In genomic region chr21:42221581-42222345, GRCh38 we compare ENCODE assay signal across 12 cellular contexts. TPM values are rescaled to one million over a fixed set of nuclear protein-coding genes. Genes with fewer than 3 reads are reported as not detected.
DNase-seq lines count a peak whose midpoint lies in the region; ATAC-seq and TF ChIP-seq lines count a peak whose summit lies in the region.
"Had no signal": no experiment of that assay in that cellular context is flagged by ENCODE, and none has a peak within 500 bp of the region (broad histone marks: within the 10 kb centered on the region; RNA-seq: fewer than 3 reads in every experiment).

No MANE protein-coding gene starts in this region.

- no peaks in the 10 kb centered on the region for H3K36me3 ChIP-seq in CD8-positive, alpha-beta T cell (ENCODE audit: insufficient read depth, low read length)
- peaks cover 4% of the 10 kb centered on the region; the same call in 1 of the 2 replicates for H3K36me3 ChIP-seq in RWPE2 (ENCODE audit: low read depth)

- H3K9me3 Mint-ChIP-seq in CD8-positive, alpha-beta T cell: no peaks in the 10 kb centered on the region
- no peaks in the 10 kb centered on the region for H3K9me3 Mint-ChIP-seq in endothelial cell (ENCODE audit: unreplicated experiment)
- H3K9me3 Mint-ChIP-seq: activated T-cell treated with anti-CD3 and anti-CD28 coated beads, Interleukin-2, amount 50 U/mL, for 24 hours; mesothelial cell of epicardium had no signal

- no peak for TF ChIP-seq CTCF in CD8-positive, alpha-beta T cell (IDR thresholded peaks at IDR 0.05)
- TF ChIP-seq CTCF in RWPE2 (IDR thresholded peaks at IDR 0.05; ENCODE audit: poor library complexity, severe bottlenecking) (no peak), endothelial cell (IDR thresholded peaks at IDR 0.05; ENCODE audit: unreplicated experiment) (no peak)

- H3K4me1 ChIP-seq in CD8-positive, alpha-beta T cell (ENCODE audit: insufficient read depth, low read length): peaks cover 11% of the 10 kb centered on the region
- H3K4me1 ChIP-seq in RWPE2 (ENCODE audit: insufficient read depth, poor library complexity, severe bottlenecking): peaks cover 5% of the 10 kb centered on the region

- peaks cover 44% of the 10 kb centered on the region for H3K36me3 Mint-ChIP-seq in CD8-positive, alpha-beta T cell
- peaks cover 25% of the 10 kb centered on the region for H3K36me3 Mint-ChIP-seq in endothelial cell (ENCODE audit: low read depth, unreplicated experiment)
- H3K36me3 Mint-ChIP-seq: mesothelial cell of epicardium had no signal

- POLR2A ChIA-PET in CD8-positive, alpha-beta T cell (lab: Charles Lee): interaction anchor here (0.7 to 2.8 kb wide), 2 partner anchors 8 to 34 kb away, joined by 3 to 13 read pairs; no protein-coding TSS in a partner anchor

- DNase-seq in CD8-positive, alpha-beta T cell: no peak
- DNase-seq in RWPE2 (ENCODE audit: low spot score) (peak; percentile 32), endothelial cell (ENCODE audit: low spot score) (peak; percentile 17), pons (ENCODE audit: low spot score) (peak; percentile 49), NCI-H2081 treated with DMSO at 0.1 percent for 48 hours (lab: John Stamatoyannopoulos, UW) (no peak)
- DNase-seq in stimulated activated naive CD4-positive, alpha-beta T cell (lab: John Stamatoyannopoulos, UW): no peak
- DNase-seq: activated T-cell treated with anti-CD3 and anti-CD28 coated beads, Interleukin-2, amount 50 U/mL, for 24 hours; DMS79 had no signal

- no peaks in the 10 kb centered on the region for H3K9me3 ChIP-seq in CD8-positive, alpha-beta T cell (ENCODE audit: low read length)
- no peaks in the 10 kb centered on the region for H3K9me3 ChIP-seq in RWPE2 (ENCODE audit: severe bottlenecking)

- peaks cover 47% of the 10 kb centered on the region for H3K4me1 Mint-ChIP-seq in CD8-positive, alpha-beta T cell (ENCODE audit: low read depth)
- peaks cover 29% of the 10 kb centered on the region for H3K4me1 Mint-ChIP-seq in endothelial cell (ENCODE audit: unreplicated experiment)

- no peak overlapping the region for H3K27ac ChIP-seq in CD8-positive, alpha-beta T cell (ENCODE audit: low read depth, low read length)
- no peak overlapping the region for H3K27ac ChIP-seq in RWPE2 (ENCODE audit: poor library complexity, severe bottlenecking)

- no peak overlapping the region for H3K4me3 ChIP-seq in CD8-positive, alpha-beta T cell (ENCODE audit: low read depth, low read length)
- no peak overlapping the region for H3K4me3 ChIP-seq in RWPE2 (ENCODE audit: severe bottlenecking)

- intact Hi-C loops in CD8-positive, alpha-beta T cell (cut with DNase I, micrococcal nuclease): loop anchor here (5.0 kb wide), 2 partner anchors 59 to 241 kb away; no protein-coding TSS in a partner anchor

- no peak for ATAC-seq in CD8-positive, alpha-beta T cell
- no peak for ATAC-seq in RWPE2 (ENCODE audit: low read depth)
- no peak for ATAC-seq in HG02588 (IDR thresholded peaks at IDR 0.05; ENCODE audit: unreplicated experiment)
- ATAC-seq in GM21447 (IDR thresholded peaks at IDR 0.05; ENCODE audit: unreplicated experiment): no peak
- ATAC-seq: HCT116 had no signal

- no peaks in the 10 kb centered on the region for H3K27me3 Mint-ChIP-seq in CD8-positive, alpha-beta T cell (ENCODE audit: low read depth)
- peaks cover 5% of the 10 kb centered on the region for H3K27me3 Mint-ChIP-seq in endothelial cell (ENCODE audit: unreplicated experiment)
- H3K27me3 Mint-ChIP-seq: activated T-cell treated with anti-CD3 and anti-CD28 coated beads, Interleukin-2, amount 50 U/mL, for 24 hours had no signal

- H3K27ac Mint-ChIP-seq in CD8-positive, alpha-beta T cell: peak overlapping the region; percentile 60
- H3K27ac Mint-ChIP-seq in endothelial cell (ENCODE audit: unreplicated experiment): peak overlapping the region; percentile 92
- H3K27ac Mint-ChIP-seq: activated T-cell treated with anti-CD3 and anti-CD28 coated beads, Interleukin-2, amount 50 U/mL, for 24 hours; mesothelial cell of epicardium had no signal

- peak overlapping the region; percentile 64 for H3K4me3 Mint-ChIP-seq in CD8-positive, alpha-beta T cell
- peak overlapping the region; percentile 40 for H3K4me3 Mint-ChIP-seq in endothelial cell (ENCODE audit: unreplicated experiment)
- H3K4me3 Mint-ChIP-seq: activated T-cell treated with anti-CD3 and anti-CD28 coated beads, Interleukin-2, amount 50 U/mL, for 24 hours; mesothelial cell of epicardium had no signal

- CTCF ChIA-PET in CD8-positive, alpha-beta T cell (lab: Charles Lee): interaction anchor here (0.8 to 3.8 kb wide), 5 partner anchors 8 to 88 kb away, joined by 3 to 14 read pairs (median 3); no protein-coding TSS in a partner anchor

- H3K27me3 ChIP-seq in CD8-positive, alpha-beta T cell (ENCODE audit: insufficient read depth, low read length): no peaks in the 10 kb centered on the region
- no peaks in the 10 kb centered on the region for H3K27me3 ChIP-seq in RWPE2 (ENCODE audit: insufficient read depth, poor library complexity, severe bottlenecking)

RNA-seq across cellular contexts. Expression of gene ABCG1, which starts 2.8 kb away (rescaled TPM):
- 100 to 1,000 TPM; 119 to 123 TPM for total RNA-seq in CD8-positive, alpha-beta T cell
- 48.9 TPM for total RNA-seq in endothelial cell (ENCODE audit: unreplicated experiment)

Comparison
In these comparisons a context has a peak if more than half of its experiments do, and no peak if none do; other contexts are left out.
1. DNase-seq: peak in RWPE2 (single experiment), endothelial cell (single experiment) and pons (single experiment); none in CD8-positive, alpha-beta T cell (0 of 7), stimulated activated naive CD4-positive, alpha-beta T cell (0 of 6) and NCI-H2081 treated with DMSO at 0.1 percent for 48 hours (single experiment).